Comparison of ENCODE assay signal across 1 cellular context in the genomic region with DNA sequence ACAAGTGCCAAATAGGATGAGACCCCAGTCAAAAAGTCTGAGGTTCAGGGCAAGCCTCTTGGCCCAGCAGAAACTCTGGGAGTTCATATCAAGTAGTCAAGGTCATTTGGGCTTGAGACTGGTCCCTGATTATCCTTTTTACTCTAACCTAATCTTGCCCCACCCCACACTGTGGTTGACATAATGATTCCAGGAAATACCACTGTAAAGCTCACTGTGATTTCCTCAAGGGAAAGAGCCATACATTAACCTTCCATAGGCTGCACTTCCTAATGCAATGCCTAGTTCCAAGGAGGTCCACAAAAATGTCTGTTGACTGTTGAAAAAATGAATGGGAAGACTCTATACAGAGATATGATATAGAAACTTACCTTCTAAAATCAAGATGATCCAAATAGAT.
TF ChIP-seq lines count a peak whose summit lies in the region.

No MANE protein-coding gene starts in this region.

TF ChIP-seq in K562, 482 proteins besides CTCF, POLR2A, EP300 and RAD21 (continued from another document):
- no peak for TF ChIP-seq RNF219 (CRISPR knock-in tag; IDR thresholded peaks at IDR 0.05)
- TF ChIP-seq HDAC3 (IDR thresholded peaks at IDR 0.05; ENCODE audit: borderline replicate concordance, partially characterized antibody), result no peak
- TF ChIP-seq STAT5A (IDR thresholded peaks at IDR 0.05; ENCODE audit: borderline replicate concordance, low read length), result peak; percentile 47; the same call in 1 of the 2 replicates
- TF ChIP-seq ZNF165 (CRISPR knock-in tag; IDR thresholded peaks at IDR 0.05; ENCODE audit: borderline replicate concordance), result no peak
- TF ChIP-seq ZBTB8A (IDR thresholded peaks at IDR 0.05; ENCODE audit: partially characterized antibody), result no peak
- peak; percentile 49; the same call in 1 of the 2 replicates for TF ChIP-seq ESRRA (IDR thresholded peaks at IDR 0.05; ENCODE audit: borderline replicate concordance, low read depth)
- no peak for TF ChIP-seq FOXP1 (CRISPR knock-in tag; IDR thresholded peaks at IDR 0.05)
- no peak for TF ChIP-seq EHMT2 (IDR thresholded peaks at IDR 0.05)
- no peak for TF ChIP-seq SPI1 (IDR thresholded peaks at IDR 0.05; ENCODE audit: borderline replicate concordance, low read depth, low read length)
- no peak for TF ChIP-seq TRIM24 (IDR thresholded peaks at IDR 0.05)
- TF ChIP-seq, protein P1, sequence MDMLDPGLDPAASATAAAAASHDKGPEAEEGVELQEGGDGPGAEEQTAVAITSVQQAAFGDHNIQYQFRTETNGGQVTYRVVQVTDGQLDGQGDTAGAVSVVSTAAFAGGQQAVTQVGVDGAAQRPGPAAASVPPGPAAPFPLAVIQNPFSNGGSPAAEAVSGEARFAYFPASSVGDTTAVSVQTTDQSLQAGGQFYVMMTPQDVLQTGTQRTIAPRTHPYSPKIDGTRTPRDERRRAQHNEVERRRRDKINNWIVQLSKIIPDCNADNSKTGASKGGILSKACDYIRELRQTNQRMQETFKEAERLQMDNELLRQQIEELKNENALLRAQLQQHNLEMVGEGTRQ (CRISPR knock-in tag; IDR thresholded peaks at IDR 0.05), result no peak
- TF ChIP-seq, protein P2, sequence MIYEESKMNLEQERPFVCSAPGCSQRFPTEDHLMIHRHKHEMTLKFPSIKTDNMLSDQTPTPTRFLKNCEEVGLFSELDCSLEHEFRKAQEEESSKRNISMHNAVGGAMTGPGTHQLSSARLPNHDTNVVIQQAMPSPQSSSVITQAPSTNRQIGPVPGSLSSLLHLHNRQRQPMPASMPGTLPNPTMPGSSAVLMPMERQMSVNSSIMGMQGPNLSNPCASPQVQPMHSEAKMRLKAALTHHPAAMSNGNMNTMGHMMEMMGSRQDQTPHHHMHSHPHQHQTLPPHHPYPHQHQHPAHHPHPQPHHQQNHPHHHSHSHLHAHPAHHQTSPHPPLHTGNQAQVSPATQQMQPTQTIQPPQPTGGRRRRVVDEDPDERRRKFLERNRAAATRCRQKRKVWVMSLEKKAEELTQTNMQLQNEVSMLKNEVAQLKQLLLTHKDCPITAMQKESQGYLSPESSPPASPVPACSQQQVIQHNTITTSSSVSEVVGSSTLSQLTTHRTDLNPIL (CRISPR knock-in tag; IDR thresholded peaks at IDR 0.05), result no peak
- no peak for TF ChIP-seq MTA2 (IDR thresholded peaks at IDR 0.05; ENCODE audit: low read depth)
- no peak for TF ChIP-seq PML (IDR thresholded peaks at IDR 0.05; ENCODE audit: low read length)
